Comparison of ENCODE assay signal across 1 cellular context in the genomic region with DNA sequence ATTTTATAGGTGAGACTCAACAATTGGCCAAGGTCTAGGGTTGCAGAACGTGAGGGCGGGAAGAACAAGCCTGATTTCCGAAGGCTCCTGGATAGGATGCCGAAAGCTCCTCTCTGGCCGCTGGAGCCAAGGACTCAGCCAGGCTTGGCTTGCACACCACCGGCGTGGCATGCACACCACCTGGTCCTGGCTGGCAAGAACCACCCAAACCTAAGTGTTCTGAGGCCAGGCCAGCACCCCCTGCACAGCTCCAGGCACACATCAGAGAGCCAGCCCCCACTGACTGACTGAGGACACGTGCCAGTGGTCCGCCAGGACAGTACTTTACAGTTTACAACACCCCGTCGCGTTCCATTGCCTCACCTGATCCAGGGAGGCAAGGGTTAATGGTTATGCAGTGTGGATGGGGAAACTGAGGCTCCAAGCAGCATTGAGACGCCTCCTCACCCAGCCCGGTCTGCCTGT.
TF ChIP-seq lines count a peak whose summit lies in the region.

No MANE protein-coding gene starts in this region.

TF ChIP-seq in HepG2, 621 proteins besides CTCF, POLR2A, EP300 and RAD21 (continued from another document):
- no peak for TF ChIP-seq GPN1 (CRISPR knock-in tag; IDR thresholded peaks at IDR 0.05; ENCODE audit: borderline replicate concordance)
- peak; percentile 72; the same call in 1 of the 2 replicates for TF ChIP-seq ZNF546 (CRISPR knock-in tag; conservative IDR thresholded peaks at IDR 0.05)
- TF ChIP-seq ZNF644 (CRISPR knock-in tag; IDR thresholded peaks at IDR 0.05; ENCODE audit: low read depth): no peak
- peak; percentile 14; the same call in 1 of the 2 replicates for TF ChIP-seq ZBTB7A (CRISPR knock-in tag; IDR thresholded peaks at IDR 0.05)
- peak; percentile 96 for TF ChIP-seq ZNF652 (CRISPR knock-in tag; IDR thresholded peaks at IDR 0.05; ENCODE audit: borderline replicate concordance, low read depth)
- peak; percentile 79; the same call in 1 of the 2 replicates for TF ChIP-seq NFIB (CRISPR knock-in tag; IDR thresholded peaks at IDR 0.05; ENCODE audit: borderline replicate concordance)
- peak; percentile 58; the same call in 1 of the 2 replicates for TF ChIP-seq ZNF558 (CRISPR knock-in tag; IDR thresholded peaks at IDR 0.05; ENCODE audit: borderline replicate concordance)
- TF ChIP-seq ZNF724P (CRISPR knock-in tag; IDR thresholded peaks at IDR 0.05; ENCODE audit: borderline replicate concordance): 0 out of 2 replicates have a peak, but pooled peaks have one; percentile 17
- TF ChIP-seq, protein P1, sequence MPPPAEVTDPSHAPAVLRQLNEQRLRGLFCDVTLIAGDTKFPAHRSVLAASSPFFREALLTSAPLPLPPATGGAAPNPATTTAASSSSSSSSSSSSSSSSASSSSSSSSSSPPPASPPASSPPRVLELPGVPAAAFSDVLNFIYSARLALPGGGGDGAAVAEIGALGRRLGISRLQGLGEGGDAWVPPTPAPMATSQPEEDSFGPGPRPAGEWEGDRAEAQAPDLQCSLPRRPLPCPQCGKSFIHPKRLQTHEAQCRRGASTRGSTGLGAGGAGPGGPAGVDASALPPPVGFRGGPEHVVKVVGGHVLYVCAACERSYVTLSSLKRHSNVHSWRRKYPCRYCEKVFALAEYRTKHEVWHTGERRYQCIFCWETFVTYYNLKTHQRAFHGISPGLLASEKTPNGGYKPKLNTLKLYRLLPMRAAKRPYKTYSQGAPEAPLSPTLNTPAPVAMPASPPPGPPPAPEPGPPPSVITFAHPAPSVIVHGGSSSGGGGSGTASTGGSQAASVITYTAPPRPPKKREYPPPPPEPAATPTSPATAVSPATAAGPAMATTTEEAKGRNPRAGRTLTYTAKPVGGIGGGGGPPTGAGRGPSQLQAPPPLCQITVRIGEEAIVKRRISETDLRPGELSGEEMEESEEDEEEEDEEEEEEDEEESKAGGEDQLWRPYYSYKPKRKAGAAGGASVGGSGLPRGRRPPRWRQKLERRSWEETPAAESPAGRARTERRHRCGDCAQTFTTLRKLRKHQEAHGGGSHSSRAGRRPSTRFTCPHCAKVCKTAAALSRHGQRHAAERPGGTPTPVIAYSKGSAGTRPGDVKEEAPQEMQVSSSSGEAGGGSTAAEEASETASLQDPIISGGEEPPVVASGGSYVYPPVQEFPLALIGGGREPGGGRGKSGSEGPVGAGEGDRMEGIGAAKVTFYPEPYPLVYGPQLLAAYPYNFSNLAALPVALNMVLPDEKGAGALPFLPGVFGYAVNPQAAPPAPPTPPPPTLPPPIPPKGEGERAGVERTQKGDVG (CRISPR knock-in tag; IDR thresholded peaks at IDR 0.05; ENCODE audit: borderline replicate concordance): peak; percentile 20; the same call in 1 of the 2 replicates
- peak; percentile 5; the same call in 1 of the 2 replicates for TF ChIP-seq ZNF225 (CRISPR knock-in tag; IDR thresholded peaks at IDR 0.05)
- TF ChIP-seq BHLHE40 (IDR thresholded peaks at IDR 0.05; ENCODE audit: low read length): peak; percentile 34; the same call in 1 of the 2 replicates
- TF ChIP-seq, protein P2, sequence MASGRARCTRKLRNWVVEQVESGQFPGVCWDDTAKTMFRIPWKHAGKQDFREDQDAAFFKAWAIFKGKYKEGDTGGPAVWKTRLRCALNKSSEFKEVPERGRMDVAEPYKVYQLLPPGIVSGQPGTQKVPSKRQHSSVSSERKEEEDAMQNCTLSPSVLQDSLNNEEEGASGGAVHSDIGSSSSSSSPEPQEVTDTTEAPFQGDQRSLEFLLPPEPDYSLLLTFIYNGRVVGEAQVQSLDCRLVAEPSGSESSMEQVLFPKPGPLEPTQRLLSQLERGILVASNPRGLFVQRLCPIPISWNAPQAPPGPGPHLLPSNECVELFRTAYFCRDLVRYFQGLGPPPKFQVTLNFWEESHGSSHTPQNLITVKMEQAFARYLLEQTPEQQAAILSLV (CRISPR knock-in tag; IDR thresholded peaks at IDR 0.05; ENCODE audit: borderline replicate concordance): peak; percentile 66; the same call in 1 of the 2 replicates
- TF ChIP-seq TRIM24 (CRISPR knock-in tag; IDR thresholded peaks at IDR 0.05): peak; percentile 66; the same call in 1 of the 2 replicates
- peak; percentile 10; the same call in 1 of the 2 replicates for TF ChIP-seq ZNF263 (CRISPR knock-in tag; IDR thresholded peaks at IDR 0.05)
- peak; percentile 16; the same call in 1 of the 2 replicates for TF ChIP-seq ZFP36L1 (CRISPR knock-in tag; IDR thresholded peaks at IDR 0.05)
- no peak for TF ChIP-seq SOX5 (CRISPR knock-in tag; IDR thresholded peaks at IDR 0.05; ENCODE audit: borderline replicate concordance)
- peak; percentile 79; the same call in 1 of the 2 replicates for TF ChIP-seq ZNF296 (CRISPR knock-in tag; conservative IDR thresholded peaks at IDR 0.05)
- TF ChIP-seq, protein P3, sequence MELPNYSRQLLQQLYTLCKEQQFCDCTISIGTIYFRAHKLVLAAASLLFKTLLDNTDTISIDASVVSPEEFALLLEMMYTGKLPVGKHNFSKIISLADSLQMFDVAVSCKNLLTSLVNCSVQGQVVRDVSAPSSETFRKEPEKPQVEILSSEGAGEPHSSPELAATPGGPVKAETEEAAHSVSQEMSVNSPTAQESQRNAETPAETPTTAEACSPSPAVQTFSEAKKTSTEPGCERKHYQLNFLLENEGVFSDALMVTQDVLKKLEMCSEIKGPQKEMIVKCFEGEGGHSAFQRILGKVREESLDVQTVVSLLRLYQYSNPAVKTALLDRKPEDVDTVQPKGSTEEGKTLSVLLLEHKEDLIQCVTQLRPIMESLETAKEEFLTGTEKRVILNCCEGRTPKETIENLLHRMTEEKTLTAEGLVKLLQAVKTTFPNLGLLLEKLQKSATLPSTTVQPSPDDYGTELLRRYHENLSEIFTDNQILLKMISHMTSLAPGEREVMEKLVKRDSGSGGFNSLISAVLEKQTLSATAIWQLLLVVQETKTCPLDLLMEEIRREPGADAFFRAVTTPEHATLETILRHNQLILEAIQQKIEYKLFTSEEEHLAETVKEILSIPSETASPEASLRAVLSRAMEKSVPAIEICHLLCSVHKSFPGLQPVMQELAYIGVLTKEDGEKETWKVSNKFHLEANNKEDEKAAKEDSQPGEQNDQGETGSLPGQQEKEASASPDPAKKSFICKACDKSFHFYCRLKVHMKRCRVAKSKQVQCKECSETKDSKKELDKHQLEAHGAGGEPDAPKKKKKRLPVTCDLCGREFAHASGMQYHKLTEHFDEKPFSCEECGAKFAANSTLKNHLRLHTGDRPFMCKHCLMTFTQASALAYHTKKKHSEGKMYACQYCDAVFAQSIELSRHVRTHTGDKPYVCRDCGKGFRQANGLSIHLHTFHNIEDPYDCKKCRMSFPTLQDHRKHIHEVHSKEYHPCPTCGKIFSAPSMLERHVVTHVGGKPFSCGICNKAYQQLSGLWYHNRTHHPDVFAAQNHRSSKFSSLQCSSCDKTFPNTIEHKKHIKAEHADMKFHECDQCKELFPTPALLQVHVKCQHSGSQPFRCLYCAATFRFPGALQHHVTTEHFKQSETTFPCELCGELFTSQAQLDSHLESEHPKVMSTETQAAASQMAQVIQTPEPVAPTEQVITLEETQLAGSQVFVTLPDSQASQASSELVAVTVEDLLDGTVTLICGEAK (IDR thresholded peaks at IDR 0.05): no peak
- TF ChIP-seq, protein P3 (CRISPR knock-in tag; IDR thresholded peaks at IDR 0.05): no peak
- 0 out of 2 replicates have a peak, but pooled peaks have one; percentile 10 for TF ChIP-seq KLF11 (CRISPR knock-in tag; IDR thresholded peaks at IDR 0.05)
- 0 out of 2 replicates have a peak, but pooled peaks have one; percentile 5 for TF ChIP-seq ZMYM3 (CRISPR knock-in tag; IDR thresholded peaks at IDR 0.05)
- TF ChIP-seq ZBTB38 (CRISPR knock-in tag; IDR thresholded peaks at IDR 0.05): peak; percentile 39; the same call in 1 of the 2 replicates
- no peak for TF ChIP-seq KDM2A (CRISPR knock-in tag; IDR thresholded peaks at IDR 0.05; ENCODE audit: borderline replicate concordance, low read depth)
- no peak for TF ChIP-seq SCMH1 (CRISPR knock-in tag; IDR thresholded peaks at IDR 0.05; ENCODE audit: borderline replicate concordance)
- TF ChIP-seq ZNF431 (CRISPR knock-in tag; IDR thresholded peaks at IDR 0.05; ENCODE audit: borderline replicate concordance, low read depth): 0 out of 2 replicates have a peak, but pooled peaks have one; percentile 46
